22 cellular contexts compared by ENCODE assay signal in the genomic region with DNA sequence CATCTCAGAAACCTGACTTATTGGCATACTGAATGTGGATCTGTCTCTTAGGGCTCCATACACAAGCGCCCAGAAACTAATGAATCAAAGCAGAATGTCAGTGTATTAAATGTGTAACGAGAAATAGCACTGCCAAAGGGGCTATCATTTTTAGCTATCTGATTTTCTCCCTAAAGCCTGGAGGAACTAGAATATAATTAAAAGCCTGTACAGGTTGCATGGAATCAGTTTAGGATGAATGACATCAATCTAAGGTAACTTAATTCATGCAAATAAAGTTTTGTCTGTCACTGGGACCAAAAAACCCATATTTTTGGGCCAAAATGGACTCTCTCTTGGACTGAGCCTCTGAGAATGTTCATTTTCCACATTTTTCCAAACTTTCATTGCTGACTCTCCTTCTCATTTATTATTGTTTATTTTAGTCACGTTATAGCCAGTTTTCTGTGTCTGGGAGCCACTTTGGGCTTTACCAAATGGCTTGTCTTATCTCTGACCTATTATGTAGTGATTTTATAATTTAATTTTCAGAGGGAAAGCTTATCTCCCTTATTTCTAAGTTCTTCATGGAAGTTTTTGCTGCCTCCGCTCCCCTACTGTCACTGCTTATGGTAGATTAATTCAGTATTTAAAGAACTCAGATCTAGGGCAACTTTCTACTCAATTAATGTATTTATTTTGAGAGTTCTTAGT. TPM values are rescaled to one million over a fixed set of nuclear protein-coding genes. Genes with fewer than 3 reads are reported as not detected.
DNase-seq lines count a peak whose midpoint lies in the region; TF ChIP-seq lines count a peak whose summit lies in the region.
"Had no signal": no experiment of that assay in that cellular context is flagged by ENCODE, and none has a peak within 500 bp of the region (broad histone marks: within the 10 kb centered on the region; RNA-seq: fewer than 3 reads in every experiment).

No MANE protein-coding gene starts in this region.

- H3K4me3 ChIP-seq in HUES48 (ENCODE audit: low read depth, low read length) (no peak overlapping the region), SK-N-SH (ENCODE audit: low read depth in 2 of 2, low read length in 1 of 2) (no peak overlapping the region), endodermal cell (ENCODE audit: low read length) (peak overlapping the region; percentile 53), breast epithelium (no peak overlapping the region)
- H3K4me3 ChIP-seq: BLaER1, MG63, PC-9, SJSA1 had no signal

- CTCF ChIA-PET in SK-N-SH (lab: Yijun Ruan, JAX), result interaction anchor here (1.1 kb wide), 1 partner anchor 15 kb away, joined by 3 read pairs; no protein-coding TSS in a partner anchor

- no peak for TF ChIP-seq POLR2A in breast epithelium (IDR thresholded peaks at IDR 0.05)

- no peaks in the 10 kb centered on the region for H3K9me3 Mint-ChIP-seq in endodermal cell
- H3K9me3 Mint-ChIP-seq in chondrocyte (ENCODE audit: low read depth), result no peaks in the 10 kb centered on the region

- H3K27me3 ChIP-seq in HUES48 (ENCODE audit: control insufficient read depth, insufficient read depth, low read length) (no peaks in the 10 kb centered on the region), SK-N-SH (ENCODE audit: insufficient read depth) (no peaks in the 10 kb centered on the region), endodermal cell (ENCODE audit: control insufficient read depth, insufficient read depth, low read length, poor library complexity, severe bottlenecking) (no peaks in the 10 kb centered on the region), breast epithelium (no peaks in the 10 kb centered on the region)
- H3K27me3 ChIP-seq: BLaER1, MG63, SJSA1 had no signal

- H3K36me3 Mint-ChIP-seq in endodermal cell (ENCODE audit: low read depth) (no peaks in the 10 kb centered on the region), chondrocyte (ENCODE audit: low read depth) (no peaks in the 10 kb centered on the region)
- H3K36me3 Mint-ChIP-seq: CD4-positive, CD25-positive, alpha-beta regulatory T cell had no signal

- no peak overlapping the region for H3K4me2 ChIP-seq in SK-N-SH
- H3K4me2 ChIP-seq: BLaER1, PC-9 had no signal

- H3K9me3 ChIP-seq in HUES48 (ENCODE audit: control insufficient read depth, insufficient read depth, low read length) (no peaks in the 10 kb centered on the region), SK-N-SH (no peaks in the 10 kb centered on the region), endodermal cell (ENCODE audit: control insufficient read depth, low read length) (no peaks in the 10 kb centered on the region), breast epithelium (no peaks in the 10 kb centered on the region)
- H3K9me3 ChIP-seq: BLaER1, MG63, SJSA1 had no signal

- peak; percentile 8 for DNase-seq in SK-N-SH
- no peak for DNase-seq in endodermal cell
- no peak for DNase-seq in chondrocyte (ENCODE audit: low spot score)
- DNase-seq in medulla oblongata (ENCODE audit: extremely low spot score), result no peak
- DNase-seq in activated CD4-positive, alpha-beta T cell treated with anti-CD3 and anti-CD28 coated beads, Interleukin-2, amount 50 U/mL, for 4 hours, result no peak
- DNase-seq in breast epithelium (ENCODE audit: low spot score in 2 of 2), result no peak
- DNase-seq: CD4-positive, CD25-positive, alpha-beta regulatory T cell; GOT3; KBM-7; MG63; NCI-H1105 treated with DMSO at 0.1 percent for 48 hours; NCI-H2029; NCI-H446; NCI-H524 treated with DMSO at 0.1 percent for 48 hours; NCI-H774; PC-9; Right ventricle myocardium superior had no signal

- H3K4me1 ChIP-seq in HUES48 (ENCODE audit: control insufficient read depth, insufficient read depth, low read length), result peaks cover 50% of the 10 kb centered on the region
- H3K4me1 ChIP-seq in SK-N-SH (ENCODE audit: control insufficient read depth in 1 of 2, insufficient read depth in 2 of 2, low read depth in 1 of 2, low read length in 1 of 2), result peaks cover 0 to 14% of the 10 kb centered on the region in 2 experiments; a peak in 2 of 4 replicates
- H3K4me1 ChIP-seq in endodermal cell (ENCODE audit: control insufficient read depth, insufficient read depth, low read length), result peaks cover 16% of the 10 kb centered on the region
- H3K4me1 ChIP-seq in breast epithelium, result no peaks in the 10 kb centered on the region
- H3K4me1 ChIP-seq: BLaER1 had no signal

- peak overlapping the region; percentile 70 for H3K27ac ChIP-seq in HUES48 (ENCODE audit: low read depth, low read length)
- peak overlapping the region; percentile 10 to 65; a peak in 2 of 4 replicates for H3K27ac ChIP-seq in SK-N-SH (ENCODE audit: low read depth in 2 of 2, low read length in 1 of 2)
- no peak overlapping the region for H3K27ac ChIP-seq in endodermal cell (ENCODE audit: low read depth, low read length)
- no peak overlapping the region for H3K27ac ChIP-seq in breast epithelium
- H3K27ac ChIP-seq: BLaER1, PC-9, SJSA1 had no signal

- peaks cover 80% of the 10 kb centered on the region for H3K79me2 ChIP-seq in SK-N-SH (ENCODE audit: insufficient read depth)

- no peak overlapping the region for H3K4me3 Mint-ChIP-seq in endodermal cell
- H3K4me3 Mint-ChIP-seq in chondrocyte (ENCODE audit: unreplicated experiment), result no peak overlapping the region
- H3K4me3 Mint-ChIP-seq: CD4-positive, CD25-positive, alpha-beta regulatory T cell had no signal

- H3F3A ChIP-seq in SK-N-SH (replicated peaks; ENCODE audit: insufficient read depth), result peaks cover 6% of the 10 kb centered on the region

- POLR2A ChIA-PET in SK-N-SH (lab: Yijun Ruan, JAX), result interaction anchor here (0.6 kb wide), 1 partner anchor 33 kb away, joined by 3 read pairs; no protein-coding TSS in a partner anchor

- H3K9me2 ChIP-seq in SK-N-SH, result no peaks in the 10 kb centered on the region

- H3K36me3 ChIP-seq in HUES48 (ENCODE audit: control insufficient read depth, insufficient read depth, low read length) (no peaks in the 10 kb centered on the region), SK-N-SH (replicated peaks in 1 of 2; ENCODE audit: control insufficient read depth in 1 of 2, insufficient read depth in 2 of 2, low read length in 1 of 2) (no peaks in the 10 kb centered on the region), endodermal cell (ENCODE audit: control insufficient read depth, insufficient read depth, low read length) (no peaks in the 10 kb centered on the region), breast epithelium (no peaks in the 10 kb centered on the region)
- H3K36me3 ChIP-seq: BLaER1, MG63, SJSA1 had no signal

- H3K9ac ChIP-seq in HUES48 (ENCODE audit: low read depth, low read length), result no peak overlapping the region; the same call in 1 of the 2 replicates
- H3K9ac ChIP-seq in SK-N-SH, result no peak overlapping the region
- H3K9ac ChIP-seq in endodermal cell (ENCODE audit: extremely low read depth, low read length, poor library complexity, severe bottlenecking), result no peak overlapping the region
- H3K9ac ChIP-seq: BLaER1 had no signal

- H3K27me3 Mint-ChIP-seq in endodermal cell (ENCODE audit: insufficient read depth), result peaks cover 2% of the 10 kb centered on the region
- H3K27me3 Mint-ChIP-seq in chondrocyte (ENCODE audit: low read depth), result no peaks in the 10 kb centered on the region
- H3K27me3 Mint-ChIP-seq: CD4-positive, CD25-positive, alpha-beta regulatory T cell had no signal

- H4K20me1 ChIP-seq in SK-N-SH (ENCODE audit: insufficient read depth), result no peaks in the 10 kb centered on the region
- H4K20me1 ChIP-seq: BLaER1 had no signal

- no peak overlapping the region for H3K27ac Mint-ChIP-seq in endodermal cell
- no peak overlapping the region for H3K27ac Mint-ChIP-seq in chondrocyte (ENCODE audit: unreplicated experiment)
- H3K27ac Mint-ChIP-seq: CD4-positive, CD25-positive, alpha-beta regulatory T cell had no signal

- TF ChIP-seq RAD21 in SK-N-SH (IDR thresholded peaks at IDR 0.05; ENCODE audit: low read length), result peak; percentile 23; the same call in 1 of the 2 replicates

- intact Hi-C loops in breast epithelium (cut with DNase I; ENCODE audit: low total_unique reads), result no loop called here

- H3K4me1 Mint-ChIP-seq in endodermal cell (peaks cover 35% of the 10 kb centered on the region), chondrocyte (ENCODE audit: low read depth) (peaks cover 33% of the 10 kb centered on the region)
- H3K4me1 Mint-ChIP-seq: CD4-positive, CD25-positive, alpha-beta regulatory T cell had no signal

- no peak overlapping the region for H2AFZ ChIP-seq in SK-N-SH (ENCODE audit: low read depth)
- H2AFZ ChIP-seq: PC-9 had no signal

- TF ChIP-seq EP300 in SK-N-SH (IDR thresholded peaks at IDR 0.05; ENCODE audit: borderline replicate concordance in 1 of 2, low read depth in 1 of 2, low read length in 1 of 2), result peak in 1 of 2 experiments; percentile 75; a peak in 2 of 4 replicates

- no peak for TF ChIP-seq CTCF in SK-N-SH (IDR thresholded peaks at IDR 0.05)
- TF ChIP-seq CTCF in endodermal cell (conservative IDR thresholded peaks at IDR 0.05), result no peak
- TF ChIP-seq CTCF in chondrocyte (IDR thresholded peaks at IDR 0.05), result no peak
- TF ChIP-seq CTCF in breast epithelium (IDR thresholded peaks at IDR 0.05), result no peak

- 56% methylated on average over 4 of the region's 4 CpGs for WGBS in SK-N-SH (ENCODE audit: low lambda C conversion rate)
- WGBS in endodermal cell (ENCODE audit: insufficient coverage in 1 of 2, insufficient read length in 1 of 2), 2 experiments, result 96 to 100% methylated on average over 1 to 4 of the region's 4 CpGs

TF ChIP-seq in SK-N-SH, 30 proteins besides CTCF, POLR2A, EP300 and RAD21 (continues in another document):
- TF ChIP-seq, protein P1, sequence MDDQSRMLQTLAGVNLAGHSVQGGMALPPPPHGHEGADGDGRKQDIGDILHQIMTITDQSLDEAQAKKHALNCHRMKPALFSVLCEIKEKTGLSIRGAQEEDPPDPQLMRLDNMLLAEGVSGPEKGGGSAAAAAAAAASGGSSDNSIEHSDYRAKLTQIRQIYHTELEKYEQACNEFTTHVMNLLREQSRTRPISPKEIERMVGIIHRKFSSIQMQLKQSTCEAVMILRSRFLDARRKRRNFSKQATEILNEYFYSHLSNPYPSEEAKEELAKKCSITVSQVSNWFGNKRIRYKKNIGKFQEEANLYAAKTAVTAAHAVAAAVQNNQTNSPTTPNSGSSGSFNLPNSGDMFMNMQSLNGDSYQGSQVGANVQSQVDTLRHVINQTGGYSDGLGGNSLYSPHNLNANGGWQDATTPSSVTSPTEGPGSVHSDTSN (IDR thresholded peaks at IDR 0.05), result no peak

RNA-seq across cellular contexts. Expression of gene PRR16, which starts 47.0 kb away (rescaled TPM):
- polyA plus RNA-seq in SK-N-SH (2012; rRNA removed), result 26.7 and 35.9 TPM in 2 replicates
- polyA plus RNA-seq in SK-N-SH (2012; cell fraction: cytosol; rRNA removed), result 30.4 and 31.0 TPM in 2 replicates
- 15.0 and 22.8 TPM in 2 replicates for polyA plus RNA-seq in SK-N-SH (2012; cell fraction: nucleus; rRNA removed)
- under 1 TPM; 0.53 to 0.64 TPM for total RNA-seq in endodermal cell
- polyA plus RNA-seq in endodermal cell (2013, experiment 1 of 2), result 0.96 TPM
- 0.62 TPM for polyA plus RNA-seq in endodermal cell (2013, experiment 2 of 2)
- 10.7 to 38.1 TPM (median 10.7 TPM) in 3 replicates for total RNA-seq in chondrocyte
- total RNA-seq in breast epithelium, result 1 to 10 TPM; 1.2 to 9.6 (median 3.6) TPM
- total RNA-seq: CD4-positive, CD25-positive, alpha-beta regulatory T cell; G401; HepG2 had no signal
- polyA plus RNA-seq: CD4-positive, CD25-positive, alpha-beta regulatory T cell; HepG2 had no signal

Comparison
In these comparisons a context has a peak if more than half of its experiments do, and no peak if none do; other contexts are left out.
1. H3K27ac ChIP-seq: peak in HUES48 (single experiment) and SK-N-SH (2 of 2); none in endodermal cell (single experiment) and breast epithelium (0 of 2).